ENCODE assay signal across 25 cellular contexts in the genomic region with DNA sequence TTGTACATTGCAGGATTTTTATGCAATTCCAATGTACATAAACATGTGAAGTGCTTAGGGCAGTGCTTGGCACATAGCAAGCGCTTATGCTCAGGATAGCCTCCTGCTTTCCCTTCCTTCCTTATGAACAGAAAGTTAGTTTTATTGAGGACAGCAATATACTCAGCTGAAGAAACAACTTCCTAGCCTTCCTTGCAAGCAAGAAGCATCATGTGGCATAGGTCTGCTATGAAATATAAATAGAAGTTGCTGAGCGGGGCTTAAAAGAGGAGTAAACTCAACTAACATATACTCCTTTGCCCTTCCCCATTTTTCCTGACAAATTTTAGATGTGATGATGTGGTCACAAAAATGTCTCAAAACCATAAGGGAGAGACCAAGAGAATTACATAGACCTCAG.
"Had no signal": no experiment of that assay in that cellular context is flagged by ENCODE, and none has a peak within 500 bp of the region (broad histone marks: within the 10 kb centered on the region; RNA-seq: fewer than 3 reads in every experiment).

No MANE protein-coding gene starts in this region.

- H3K36me3 Mint-ChIP-seq: natural killer cell had no signal

- H3K36me3 ChIP-seq: colonic mucosa, sigmoid colon, upper lobe of right lung, WERI-Rb-1 had no signal

- ATAC-seq: activated naive CD8-positive, alpha-beta T cell treated with anti-CD3 and anti-CD28 coated beads, Interleukin-2, amount 50 U/mL, for 24 hours; activated T-cell treated with anti-CD3 and anti-CD28 coated beads, Interleukin-2, amount 50 U/mL, for 4 hours; activated T-helper 17 cell treated with anti-CD3 and anti-CD28 coated beads, Interleukin-2, amount 50 U/mL, for 72 hours; gastroesophageal sphincter; natural killer cell; stimulated activated memory B cell treated with anti-CD40 and anti-IgM and Interleukin-4, amounts not matched to agents 10 μg/mL and 1 μg/mL and 100 μg/mL, for 72 hours; stimulated activated naive CD8-positive, alpha-beta T cell treated with anti-CD3 and anti-CD28 coated beads, Interleukin-15, amount 100 ng/mL, for 72 hours; upper lobe of right lung had no signal

- H3K4me3 ChIP-seq: colonic mucosa, gastroesophageal sphincter, sigmoid colon, smooth muscle cell, upper lobe of right lung had no signal

- H3K4me3 Mint-ChIP-seq: activated CD4-positive, alpha-beta memory T cell treated with anti-CD3 and anti-CD28 coated beads, Interleukin-2, amount 10 ng/mL, durations not matched to agents 7 days and 5 days; activated CD4-positive, alpha-beta T cell treated with anti-CD3 and anti-CD28 coated beads, Interleukin-2, amount 10 ng/mL, durations not matched to agents 7 days and 5 days; activated naive CD4-positive, alpha-beta T cell treated with anti-CD3 and anti-CD28 coated beads, Interleukin-2, amount 50 U/mL, for 24 hours; activated naive CD8-positive, alpha-beta T cell treated with anti-CD3 and anti-CD28 coated beads, Interleukin-2, amount 50 U/mL, for 24 hours; activated T-cell treated with anti-CD3 and anti-CD28 coated beads, Interleukin-2, amount 50 U/mL, for 4 hours; activated T-helper 17 cell treated with anti-CD3 and anti-CD28 coated beads, Interleukin-2, amount 50 U/mL, for 72 hours; memory B cell; natural killer cell; stimulated activated memory B cell treated with anti-CD40 and anti-IgM and Interleukin-4, amounts not matched to agents 10 μg/mL and 1 μg/mL and 100 μg/mL, for 72 hours; stimulated activated naive CD8-positive, alpha-beta T cell treated with anti-CD3 and anti-CD28 coated beads, Interleukin-15, amount 100 ng/mL, for 72 hours had no signal

- H3K9me3 Mint-ChIP-seq: activated CD4-positive, alpha-beta memory T cell treated with anti-CD3 and anti-CD28 coated beads, Interleukin-2, amount 10 ng/mL, durations not matched to agents 7 days and 5 days; activated CD4-positive, alpha-beta T cell treated with anti-CD3 and anti-CD28 coated beads, Interleukin-2, amount 10 ng/mL, durations not matched to agents 7 days and 5 days; activated naive CD4-positive, alpha-beta T cell treated with anti-CD3 and anti-CD28 coated beads, Interleukin-2, amount 50 U/mL, for 24 hours; activated naive CD8-positive, alpha-beta T cell treated with anti-CD3 and anti-CD28 coated beads, Interleukin-2, amount 50 U/mL, for 24 hours; activated T-cell treated with anti-CD3 and anti-CD28 coated beads, Interleukin-2, amount 50 U/mL, for 4 hours; activated T-helper 17 cell treated with anti-CD3 and anti-CD28 coated beads, Interleukin-2, amount 50 U/mL, for 72 hours; memory B cell; natural killer cell; stimulated activated naive CD8-positive, alpha-beta T cell treated with anti-CD3 and anti-CD28 coated beads, Interleukin-15, amount 100 ng/mL, for 72 hours had no signal

- H3K9me3 ChIP-seq: colonic mucosa, gastroesophageal sphincter, sigmoid colon, upper lobe of right lung had no signal

- H3K27me3 Mint-ChIP-seq: activated CD4-positive, alpha-beta memory T cell treated with anti-CD3 and anti-CD28 coated beads, Interleukin-2, amount 10 ng/mL, durations not matched to agents 7 days and 5 days; activated CD4-positive, alpha-beta T cell treated with anti-CD3 and anti-CD28 coated beads, Interleukin-2, amount 10 ng/mL, durations not matched to agents 7 days and 5 days; activated naive CD4-positive, alpha-beta T cell treated with anti-CD3 and anti-CD28 coated beads, Interleukin-2, amount 50 U/mL, for 24 hours; activated naive CD8-positive, alpha-beta T cell treated with anti-CD3 and anti-CD28 coated beads, Interleukin-2, amount 50 U/mL, for 24 hours; activated T-helper 17 cell treated with anti-CD3 and anti-CD28 coated beads, Interleukin-2, amount 50 U/mL, for 72 hours; memory B cell; stimulated activated memory B cell treated with anti-CD40 and anti-IgM and Interleukin-4, amounts not matched to agents 10 μg/mL and 1 μg/mL and 100 μg/mL, for 72 hours; stimulated activated naive CD8-positive, alpha-beta T cell treated with anti-CD3 and anti-CD28 coated beads, Interleukin-15, amount 100 ng/mL, for 72 hours had no signal

- H3K4me1 Mint-ChIP-seq: activated naive CD8-positive, alpha-beta T cell treated with anti-CD3 and anti-CD28 coated beads, Interleukin-2, amount 50 U/mL, for 24 hours; natural killer cell; stimulated activated memory B cell treated with anti-CD40 and anti-IgM and Interleukin-4, amounts not matched to agents 10 μg/mL and 1 μg/mL and 100 μg/mL, for 72 hours had no signal

- H3K27ac ChIP-seq: colonic mucosa, upper lobe of right lung, WERI-Rb-1 had no signal

- DNase-seq: activated CD4-positive, alpha-beta memory T cell treated with anti-CD3 and anti-CD28 coated beads, Interleukin-2, amount 10 ng/mL, durations not matched to agents 7 days and 5 days; activated CD4-positive, alpha-beta T cell treated with anti-CD3 and anti-CD28 coated beads for 1 hour; activated CD4-positive, alpha-beta T cell treated with anti-CD3 and anti-CD28 coated beads, Interleukin-2, amount 10 ng/mL, durations not matched to agents 7 days and 5 days; activated naive CD8-positive, alpha-beta T cell treated with anti-CD3 and anti-CD28 coated beads, Interleukin-2, amount 50 U/mL, for 24 hours; activated T-cell treated with anti-CD3 and anti-CD28 coated beads, Interleukin-2, amount 50 U/mL, for 4 hours; anterior cingulate cortex; colonic mucosa; effector CD8-positive, alpha-beta T cell; hippocampal formation; natural killer cell; sigmoid colon; stimulated activated CD4-positive, alpha-beta T cell treated with anti-CD3 and anti-CD28 coated beads, Interleukin-1b, Interleukin-23, amount 100 ng/mL, for 48 hours; stimulated activated CD4-positive, alpha-beta T cell treated with anti-CD3 and anti-CD28 coated beads, Interleukin-4, amount 100 ng/mL, for 4 hours; stimulated activated CD8-positive, alpha-beta memory T cell treated with anti-CD3 and anti-CD28 coated beads, Interleukin-4, amount 100 ng/mL, for 48 hours; stimulated activated naive CD8-positive, alpha-beta T cell treated with anti-CD3 and anti-CD28 coated beads, Interleukin-15, amount 100 ng/mL, for 72 hours; substantia nigra; T-helper 1 cell; upper lobe of right lung; WERI-Rb-1 had no signal

- H3K27me3 ChIP-seq: colonic mucosa, gastroesophageal sphincter, sigmoid colon, upper lobe of right lung had no signal

- H3K27ac Mint-ChIP-seq: activated CD4-positive, alpha-beta memory T cell treated with anti-CD3 and anti-CD28 coated beads, Interleukin-2, amount 10 ng/mL, durations not matched to agents 7 days and 5 days; activated CD4-positive, alpha-beta T cell treated with anti-CD3 and anti-CD28 coated beads, Interleukin-2, amount 10 ng/mL, durations not matched to agents 7 days and 5 days; activated naive CD4-positive, alpha-beta T cell treated with anti-CD3 and anti-CD28 coated beads, Interleukin-2, amount 50 U/mL, for 24 hours; activated naive CD8-positive, alpha-beta T cell treated with anti-CD3 and anti-CD28 coated beads, Interleukin-2, amount 50 U/mL, for 24 hours; activated T-helper 17 cell treated with anti-CD3 and anti-CD28 coated beads, Interleukin-2, amount 50 U/mL, for 72 hours; memory B cell; natural killer cell; stimulated activated memory B cell treated with anti-CD40 and anti-IgM and Interleukin-4, amounts not matched to agents 10 μg/mL and 1 μg/mL and 100 μg/mL, for 72 hours; stimulated activated naive CD8-positive, alpha-beta T cell treated with anti-CD3 and anti-CD28 coated beads, Interleukin-15, amount 100 ng/mL, for 72 hours had no signal
